ENCODE assay signal across 2 cellular contexts in genomic region chr1:236128646-236129178, GRCh38.
TF ChIP-seq lines count a peak whose summit lies in the region.

No MANE protein-coding gene starts in this region.

TF ChIP-seq in GM23338, 12 proteins besides CTCF, POLR2A, EP300 and RAD21:
- no peak for TF ChIP-seq JUNB (IDR thresholded peaks at IDR 0.05; ENCODE audit: unreplicated experiment)
- TF ChIP-seq ZNF462 (CRISPR knock-in tag; IDR thresholded peaks at IDR 0.05), result no peak
- TF ChIP-seq CREB1 (CRISPR knock-in tag; IDR thresholded peaks at IDR 0.05; ENCODE audit: low read depth), result no peak
- TF ChIP-seq ZNF331 (CRISPR knock-in tag; IDR thresholded peaks at IDR 0.05; ENCODE audit: low read depth), result no peak
- no peak for TF ChIP-seq REST (IDR thresholded peaks at IDR 0.05; ENCODE audit: unreplicated experiment)
- no peak for TF ChIP-seq POLR2AphosphoS5 (IDR thresholded peaks at IDR 0.05; ENCODE audit: low read depth)

TF ChIP-seq in WTC11, 78 proteins besides CTCF, POLR2A, EP300 and RAD21:
- TF ChIP-seq OVOL2 (CRISPR knock-in tag; IDR thresholded peaks at IDR 0.05; ENCODE audit: borderline replicate concordance) (no peak), HMGXB4 (CRISPR knock-in tag; IDR thresholded peaks at IDR 0.05) (no peak), ZSCAN18 (CRISPR knock-in tag; IDR thresholded peaks at IDR 0.05) (no peak), TEAD1 (CRISPR knock-in tag; IDR thresholded peaks at IDR 0.05) (no peak), IRF1 (CRISPR knock-in tag; IDR thresholded peaks at IDR 0.05) (no peak), JUN (CRISPR knock-in tag; IDR thresholded peaks at IDR 0.05) (no peak), ZNF263 (CRISPR knock-in tag; IDR thresholded peaks at IDR 0.05; ENCODE audit: low read depth) (no peak), ZNF423 (CRISPR knock-in tag; IDR thresholded peaks at IDR 0.05) (no peak), ZNF232 (CRISPR knock-in tag; IDR thresholded peaks at IDR 0.05) (no peak), ZNF121 (CRISPR knock-in tag; IDR thresholded peaks at IDR 0.05) (no peak), ETV6 (CRISPR knock-in tag; IDR thresholded peaks at IDR 0.05) (no peak), E2F5 (CRISPR knock-in tag; IDR thresholded peaks at IDR 0.05) (no peak), ERG (CRISPR knock-in tag; IDR thresholded peaks at IDR 0.05) (no peak), NR1H2 (CRISPR knock-in tag; IDR thresholded peaks at IDR 0.05) (no peak), ZBTB43 (CRISPR knock-in tag; IDR thresholded peaks at IDR 0.05) (no peak), GRHL2 (CRISPR knock-in tag; IDR thresholded peaks at IDR 0.05; ENCODE audit: insufficient replicate concordance, severe bottlenecking) (no peak), FOXK1 (CRISPR knock-in tag; IDR thresholded peaks at IDR 0.05) (no peak), KAT7 (CRISPR knock-in tag; IDR thresholded peaks at IDR 0.05; ENCODE audit: borderline replicate concordance) (no peak), AFF4 (CRISPR knock-in tag; IDR thresholded peaks at IDR 0.05; ENCODE audit: borderline replicate concordance) (no peak), NFYB (CRISPR knock-in tag; conservative IDR thresholded peaks at IDR 0.05; ENCODE audit: low read depth) (no peak)
